In the genomic region with DNA sequence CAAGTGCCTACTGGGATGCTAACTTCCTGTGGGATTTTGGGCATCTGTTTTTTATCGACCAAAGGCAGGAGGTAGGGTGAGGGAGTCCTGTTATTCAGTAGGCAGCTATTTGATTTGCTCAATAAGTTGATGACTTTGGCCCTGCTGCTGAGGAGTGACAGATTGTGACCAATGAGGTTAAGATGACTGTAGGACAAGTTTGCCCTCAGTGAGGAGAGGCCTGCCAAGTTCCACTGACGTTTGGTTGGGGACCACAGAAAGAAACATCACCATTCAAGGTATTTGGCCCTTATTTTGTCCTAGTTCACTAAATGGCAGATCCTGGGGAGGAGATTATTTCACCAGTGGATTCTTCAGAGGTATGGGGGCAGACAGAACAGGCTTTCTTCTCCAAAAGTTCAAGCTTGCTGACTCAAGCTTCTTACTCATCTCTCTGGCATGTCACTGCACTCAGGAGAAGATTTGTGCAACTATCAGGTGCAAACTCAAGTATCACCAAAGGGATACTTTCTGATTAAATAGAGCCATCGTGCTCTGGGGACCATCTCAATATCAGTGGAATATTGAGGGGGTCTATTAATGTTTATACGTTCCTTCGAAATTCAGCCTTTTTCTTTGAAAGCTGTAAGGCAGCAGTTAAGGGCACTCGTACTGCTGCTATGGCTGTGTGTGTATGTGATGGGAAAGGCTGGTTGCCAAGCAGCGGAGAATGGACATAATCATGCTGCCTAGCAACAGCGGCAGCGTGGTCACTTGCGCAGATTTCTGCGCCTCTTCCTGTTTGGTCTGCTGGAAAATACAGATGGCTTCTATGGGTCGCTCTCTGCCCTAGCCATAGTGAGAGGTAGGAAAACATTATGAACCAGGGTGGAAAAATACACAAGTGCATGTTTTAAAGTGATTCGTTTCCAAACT, we compare ENCODE assay signal across 9 cellular contexts.
A peak's percentile ranks its signal among the peaks of the same experiment; 100 is the strongest.
DNase-seq lines count a peak whose midpoint lies in the region; TF ChIP-seq lines count a peak whose summit lies in the region.
"Had no signal": no experiment of that assay in that cellular context is flagged by ENCODE, and none has a peak within 500 bp of the region (broad histone marks: within the 10 kb centered on the region; RNA-seq: fewer than 3 reads in every experiment).

No MANE protein-coding gene starts in this region.

- no peaks in the 10 kb centered on the region for H3K9me3 Mint-ChIP-seq in neural progenitor cell

- peaks cover 5% of the 10 kb centered on the region for H3K27me3 Mint-ChIP-seq in neural progenitor cell (ENCODE audit: insufficient read depth, low read depth)

- intact Hi-C loops in esophagus squamous epithelium (cut with DNase I), result no loop called here

- no peaks in the 10 kb centered on the region for H3K9me3 ChIP-seq in esophagus squamous epithelium
- no peaks in the 10 kb centered on the region for H3K9me3 ChIP-seq in neural progenitor cell (ENCODE audit: low read depth)

- H3K36me3 ChIP-seq in esophagus squamous epithelium (peaks cover 0 to 19% (median 0%) of the 10 kb centered on the region in 3 donors), neural progenitor cell (no peaks in the 10 kb centered on the region)

- H3K27ac Mint-ChIP-seq in neural progenitor cell, result peak overlapping the region; percentile 99

- peaks cover 20% of the 10 kb centered on the region for H3F3A ChIP-seq in neural progenitor cell (ENCODE audit: low read depth)

- no peak overlapping the region for H3K9ac ChIP-seq in neural progenitor cell

- no peak overlapping the region for H3K4me2 ChIP-seq in neural progenitor cell

- TF ChIP-seq CTCF in esophagus squamous epithelium (IDR thresholded peaks at IDR 0.05), result no peak
- no peak for TF ChIP-seq CTCF in neural progenitor cell (IDR thresholded peaks at IDR 0.05)

- H3K27me3 ChIP-seq in esophagus squamous epithelium, result no peaks in the 10 kb centered on the region
- H3K27me3 ChIP-seq in neural progenitor cell, result no peaks in the 10 kb centered on the region

- H3K79me2 ChIP-seq in neural progenitor cell (ENCODE audit: low read depth), result peaks cover 100% of the 10 kb centered on the region

- 60 to 62% methylated on average over 12 to 13 of the region's 13 CpGs for WGBS in esophagus squamous epithelium, 2 donors

- H3K4me1 ChIP-seq in esophagus squamous epithelium, result peaks cover 11 to 83% (median 30%) of the 10 kb centered on the region in 3 donors
- peaks cover 56% of the 10 kb centered on the region for H3K4me1 ChIP-seq in neural progenitor cell

- no peak overlapping the region for H3K4me3 ChIP-seq in esophagus squamous epithelium
- no peak overlapping the region for H3K4me3 ChIP-seq in neural progenitor cell

- H3K27ac ChIP-seq in esophagus squamous epithelium (peak overlapping the region; percentile 31 to 68 (median 66)), neural progenitor cell (peak overlapping the region; percentile 17)

- peaks cover 81% of the 10 kb centered on the region for H3K4me1 Mint-ChIP-seq in neural progenitor cell

- H3K36me3 Mint-ChIP-seq in neural progenitor cell, result peaks cover 14% of the 10 kb centered on the region

- peak overlapping the region; percentile 53 for H3K4me3 Mint-ChIP-seq in neural progenitor cell

- no peak for TF ChIP-seq POLR2A in esophagus squamous epithelium (IDR thresholded peaks at IDR 0.05)

- peaks cover 87% of the 10 kb centered on the region for H4K20me1 ChIP-seq in neural progenitor cell (ENCODE audit: low read depth)

- H2AFZ ChIP-seq in neural progenitor cell (replicated peaks), result no peak overlapping the region

- DNase-seq in DMS153 (lab: John Stamatoyannopoulos, UW), result peak; percentile 95
- DNase-seq in NCI-H748 treated with DMSO at 0.1 percent for 48 hours (lab: John Stamatoyannopoulos, UW), result peak; percentile 92
- DNase-seq in esophagus squamous epithelium (lab: John Stamatoyannopoulos, UW), result no peak
- DNase-seq in neural progenitor cell (ENCODE audit: low spot score), result no peak
- no peak for DNase-seq in activated CD4-positive, CD25-positive, alpha-beta regulatory T cell (lab: John Stamatoyannopoulos, UW)
- no peak for DNase-seq in activated CD8-positive, alpha-beta memory T cell treated with anti-CD3 and anti-CD28 coated beads for 24 hours
- DNase-seq in stimulated activated CD4-positive, alpha-beta T cell treated with anti-CD3 and anti-CD28 coated beads, Interleukin-12 subunit alpha, Interleukin-12 subunit beta, amount 100 ng/mL, for 4 hours, result no peak
- DNase-seq in occipital lobe (lab: John Stamatoyannopoulos, UW), result no peak
- DNase-seq: stimulated activated naive CD4-positive, alpha-beta T cell treated with Interleukin-2 at 50 U/mL for 16 hours had no signal

Comparison
In these comparisons a context has a peak if more than half of its experiments do, and no peak if none do; other contexts are left out.
1. DNase-seq: peak in DMS153 (single experiment) and NCI-H748 treated with DMSO at 0.1 percent for 48 hours (single experiment); none in esophagus squamous epithelium (single experiment), neural progenitor cell (single experiment), activated CD4-positive, CD25-positive, alpha-beta regulatory T cell (0 of 4), activated CD8-positive, alpha-beta memory T cell treated with anti-CD3 and anti-CD28 coated beads for 24 hours (single experiment), stimulated activated CD4-positive, alpha-beta T cell treated with anti-CD3 and anti-CD28 coated beads, Interleukin-12 subunit alpha, Interleukin-12 subunit beta, amount 100 ng/mL, for 4 hours (single experiment) and occipital lobe (single experiment).